ENCODE assay signal across 23 cellular contexts in the genomic region with DNA sequence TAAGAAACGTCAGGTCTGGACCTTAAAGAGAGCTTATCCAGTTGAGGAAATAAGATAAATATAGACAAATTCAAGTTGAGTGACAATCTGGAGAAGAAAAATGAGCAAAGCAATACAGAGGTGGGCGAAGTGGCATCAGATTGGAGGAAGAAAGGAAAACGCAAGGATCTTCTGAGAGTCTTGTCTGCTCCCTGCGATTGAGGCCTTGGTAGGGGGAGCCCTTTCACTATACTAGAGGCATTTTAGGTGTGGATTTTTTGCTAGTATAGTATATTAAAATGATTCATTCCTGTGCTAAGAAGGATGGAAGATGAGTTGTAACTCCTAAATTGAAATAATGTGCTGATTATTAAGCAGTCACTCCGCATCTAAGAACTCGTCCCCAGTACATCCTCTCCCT. TPM values are rescaled to one million over a fixed set of nuclear protein-coding genes. Genes with fewer than 3 reads are reported as not detected.
A peak's percentile ranks its signal among the peaks of the same experiment; 100 is the strongest.
DNase-seq lines count a peak whose midpoint lies in the region; TF ChIP-seq lines count a peak whose summit lies in the region.
"Had no signal": no experiment of that assay in that cellular context is flagged by ENCODE, and none has a peak within 500 bp of the region (broad histone marks: within the 10 kb centered on the region; RNA-seq: fewer than 3 reads in every experiment).

No MANE protein-coding gene starts in this region.

- H3K4me1 ChIP-seq in BE2C: no peaks in the 10 kb centered on the region

- H3K4me1 Mint-ChIP-seq in T-helper 2 cell treated with Interferon-gamma antibody and Interleukin-4, amounts not matched to agents 5 μg/mL and 100 μg/mL, for 36 hours (ENCODE audit: low read depth): peaks cover 72% of the 10 kb centered on the region
- H3K4me1 Mint-ChIP-seq in activated CD4-positive, alpha-beta memory T cell treated with anti-CD3 and anti-CD28 coated beads for 36 hours (ENCODE audit: low read depth): peaks cover 83% of the 10 kb centered on the region

- intact Hi-C loops in activated CD4-positive, alpha-beta memory T cell treated with anti-CD3 and anti-CD28 coated beads for 36 hours (cut with micrococcal nuclease): no loop called here

- H3K27ac Mint-ChIP-seq in T-helper 2 cell treated with Interferon-gamma antibody and Interleukin-4, amounts not matched to agents 5 μg/mL and 100 μg/mL, for 36 hours: peak overlapping the region; percentile 66
- peak overlapping the region; percentile 58 for H3K27ac Mint-ChIP-seq in activated CD4-positive, alpha-beta memory T cell treated with anti-CD3 and anti-CD28 coated beads for 36 hours
- H3K27ac Mint-ChIP-seq: B cell; stimulated activated memory B cell treated with anti-CD40 and anti-IgM and Interleukin-4, amounts not matched to agents 10 μg/mL and 1 μg/mL and 100 μg/mL, for 72 hours had no signal

- H3K9me3 Mint-ChIP-seq in T-helper 2 cell treated with Interferon-gamma antibody and Interleukin-4, amounts not matched to agents 5 μg/mL and 100 μg/mL, for 36 hours: no peaks in the 10 kb centered on the region
- H3K9me3 Mint-ChIP-seq in activated CD4-positive, alpha-beta memory T cell treated with anti-CD3 and anti-CD28 coated beads for 36 hours: no peaks in the 10 kb centered on the region
- H3K9me3 Mint-ChIP-seq: stimulated activated memory B cell treated with anti-CD40 and anti-IgM and Interleukin-4, amounts not matched to agents 10 μg/mL and 1 μg/mL and 100 μg/mL, for 72 hours had no signal

- peaks cover 82% of the 10 kb centered on the region for H3K36me3 Mint-ChIP-seq in T-helper 2 cell treated with Interferon-gamma antibody and Interleukin-4, amounts not matched to agents 5 μg/mL and 100 μg/mL, for 36 hours (ENCODE audit: low read depth)
- H3K36me3 Mint-ChIP-seq in activated CD4-positive, alpha-beta memory T cell treated with anti-CD3 and anti-CD28 coated beads for 36 hours: peaks cover 77% of the 10 kb centered on the region

- CTCF ChIA-PET in activated CD4-positive, alpha-beta memory T cell treated with anti-CD3 and anti-CD28 coated beads for 36 hours (lab: Charles Lee): no interaction called here

- H3K27me3 Mint-ChIP-seq in T-helper 2 cell treated with Interferon-gamma antibody and Interleukin-4, amounts not matched to agents 5 μg/mL and 100 μg/mL, for 36 hours (ENCODE audit: low read depth): no peaks in the 10 kb centered on the region
- no peaks in the 10 kb centered on the region for H3K27me3 Mint-ChIP-seq in activated CD4-positive, alpha-beta memory T cell treated with anti-CD3 and anti-CD28 coated beads for 36 hours
- H3K27me3 Mint-ChIP-seq: B cell; stimulated activated memory B cell treated with anti-CD40 and anti-IgM and Interleukin-4, amounts not matched to agents 10 μg/mL and 1 μg/mL and 100 μg/mL, for 72 hours had no signal

- in situ Hi-C loops in GM13976 (cut with MboI; ENCODE audit: low sequenced_read_pairs, unreplicated experiment): no loop called here

- no peaks in the 10 kb centered on the region for H3K27me3 ChIP-seq in BE2C
- H3K27me3 ChIP-seq: dorsolateral prefrontal cortex, heart left ventricle had no signal

- 0 out of 2 replicates have a peak, but pooled peaks have one; percentile 12 for TF ChIP-seq CTCF in BE2C (IDR thresholded peaks at IDR 0.05; ENCODE audit: low read depth, low read length)
- peak; percentile 28 for TF ChIP-seq CTCF in choroid plexus epithelial cell (conservative IDR thresholded peaks at IDR 0.05; ENCODE audit: low read depth, low read length)
- no peak for TF ChIP-seq CTCF in GM13976 (IDR thresholded peaks at IDR 0.05; ENCODE audit: borderline replicate concordance, control extremely low read depth, extremely low read depth, insufficient read depth, missing control alignments)

- DNase-seq in T-helper 2 cell treated with Interferon-gamma antibody and Interleukin-4, amounts not matched to agents 5 μg/mL and 100 μg/mL, for 36 hours (ENCODE audit: low spot score): no peak
- DNase-seq in T-helper 2 cell (no peak), BE2C (no peak), choroid plexus epithelial cell (ENCODE audit: low read depth) (no peak), cerebellar cortex (ENCODE audit: low spot score) (no peak), GM13976 (ENCODE audit: low spot score) (no peak)
- no peak for DNase-seq in activated CD4-positive, alpha-beta memory T cell treated with anti-CD3 and anti-CD28 coated beads for 36 hours
- no peak for DNase-seq in effector CD4-positive, alpha-beta T cell
- DNase-seq: activated CD4-positive, alpha-beta T cell treated with anti-CD3 and anti-CD28 coated beads, Interleukin-2, amount 50 U/mL, for 48 hours; amygdala; dorsolateral prefrontal cortex; heart left ventricle; left colon; mesenchymal stem cell; NCI-H1092; NCI-H1930; NCI-H2227 treated with DMSO at 0.1 percent for 48 hours; NCI-H774; SK-N-SH had no signal

- H3K4me3 Mint-ChIP-seq in T-helper 2 cell treated with Interferon-gamma antibody and Interleukin-4, amounts not matched to agents 5 μg/mL and 100 μg/mL, for 36 hours: peak overlapping the region; percentile 59
- no peak overlapping the region for H3K4me3 Mint-ChIP-seq in activated CD4-positive, alpha-beta memory T cell treated with anti-CD3 and anti-CD28 coated beads for 36 hours
- H3K4me3 Mint-ChIP-seq: B cell; stimulated activated memory B cell treated with anti-CD40 and anti-IgM and Interleukin-4, amounts not matched to agents 10 μg/mL and 1 μg/mL and 100 μg/mL, for 72 hours had no signal

- H3K4me3 ChIP-seq in BE2C (ENCODE audit: low read depth, low read length) (no peak overlapping the region), choroid plexus epithelial cell (ENCODE audit: low read depth, low read length) (no peak overlapping the region)
- H3K4me3 ChIP-seq: dorsolateral prefrontal cortex, heart left ventricle, smooth muscle cell, thoracic aorta had no signal

- POLR2A ChIA-PET in activated CD4-positive, alpha-beta memory T cell treated with anti-CD3 and anti-CD28 coated beads for 36 hours (lab: Charles Lee): no interaction called here

- H3K36me3 ChIP-seq in BE2C: peaks cover 97% of the 10 kb centered on the region

- no peaks in the 10 kb centered on the region for H3K9me3 ChIP-seq in BE2C
- H3K9me3 ChIP-seq: heart left ventricle, SK-N-SH, thoracic aorta had no signal

RNA-seq across cellular contexts. Expression of gene NUP50, which starts 8.1 kb away (rescaled TPM):
- 54.2 TPM for polyA plus RNA-seq in BE2C (2012; ENCODE audit: insufficient read depth, insufficient read length, low read depth)
- 100 to 1,000 TPM; 150 to 156 TPM for total RNA-seq in activated CD4-positive, alpha-beta memory T cell treated with anti-CD3 and anti-CD28 coated beads for 36 hours
